In the genomic region with DNA sequence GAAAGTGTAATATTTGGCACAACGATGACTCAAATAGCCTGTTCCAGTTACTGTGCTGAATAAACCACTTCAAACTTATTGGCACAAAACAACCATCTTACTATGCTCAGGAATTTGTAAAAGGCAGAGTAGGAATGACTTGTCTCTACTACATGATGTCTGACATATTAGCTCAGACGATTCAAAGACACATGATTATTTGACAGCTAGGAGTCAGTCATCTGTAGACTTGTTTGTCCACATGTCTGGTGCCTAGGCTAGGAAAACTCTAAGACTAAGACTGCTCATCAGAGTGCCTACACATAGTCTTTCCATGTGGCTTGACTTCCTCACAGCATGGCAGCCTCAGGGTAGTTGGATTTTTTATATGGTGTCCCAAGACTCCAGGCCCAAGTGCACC, we compare ENCODE assay signal across 24 cellular contexts.
DNase-seq lines count a peak whose midpoint lies in the region; ATAC-seq, FAIRE-seq and TF ChIP-seq lines count a peak whose summit lies in the region.
"Had no signal": no experiment of that assay in that cellular context is flagged by ENCODE, and none has a peak within 500 bp of the region (broad histone marks: within the 10 kb centered on the region; RNA-seq: fewer than 3 reads in every experiment).

No MANE protein-coding gene starts in this region.

- FAIRE-seq in A549 (lab: Jason Lieb, UNC) = peak; percentile 98

- H3K36me3 ChIP-seq in brain microvascular endothelial cell (replicated peaks) = no peaks in the 10 kb centered on the region

- TF ChIP-seq CTCF in A549 (IDR thresholded peaks at IDR 0.05) (no peak), brain microvascular endothelial cell (IDR thresholded peaks at IDR 0.05; ENCODE audit: low read depth, low read length, missing control alignments) (no peak), foreskin keratinocyte (conservative IDR thresholded peaks at IDR 0.05) (no peak)

- POLR2A ChIA-PET in A549 (lab: Yijun Ruan, JAX) (no interaction called here), HEK293T (lab: Yijun Ruan, JAX) (no interaction called here)

- no peak overlapping the region for H3K4me3 ChIP-seq in A549
- no peak overlapping the region for H3K4me3 ChIP-seq in brain microvascular endothelial cell (ENCODE audit: low read depth, low read length)

- no peak for TF ChIP-seq RAD21 in A549 (conservative IDR thresholded peaks at IDR 0.05 in 1 of 2, IDR thresholded peaks at IDR 0.05 in 1 of 2)

- ATAC-seq in A549 (no peak), foreskin keratinocyte (peak; percentile 56)

- H3K27me3 ChIP-seq in brain microvascular endothelial cell (replicated peaks) (no peaks in the 10 kb centered on the region), foreskin keratinocyte (no peaks in the 10 kb centered on the region)

- no peaks in the 10 kb centered on the region for H3K9me3 ChIP-seq in A549
- H3K9me3 ChIP-seq: SK-N-SH had no signal

- no peaks in the 10 kb centered on the region for H3K4me1 ChIP-seq in A549
- no peaks in the 10 kb centered on the region for H3K4me1 ChIP-seq in foreskin keratinocyte

- DNase-seq in A549 (ENCODE audit: low read depth in 1 of 2, low spot score in 1 of 2) (no peak), LHCN-M2 (ENCODE audit: low read depth) (peak; percentile 2), brain microvascular endothelial cell (peak; percentile 7), foreskin keratinocyte (peak in 1 of 2 donors; percentile 73), NCI-H748 (lab: John Stamatoyannopoulos, UW; ENCODE audit: unreplicated experiment) (no peak), hippocampal formation (lab: John Stamatoyannopoulos, UW) (no peak), NCI-H69 (lab: John Stamatoyannopoulos, UW) (no peak), HEK293T (ENCODE audit: extremely low spot score) (no peak)
- DNase-seq: 8988T; AML-193; C1 segment of cervical spinal cord; Calu3; CD8-positive, alpha-beta memory T cell; DMS153; GDM1; Kasumi-1; NCI-H1105; NCI-H1694; NCI-H2081; NCI-H2171 treated with DMSO at 0.1 percent for 48 hours; NCI-H524 treated with DMSO at 0.1 percent for 48 hours; OCI-M1; SHP77 treated with DMSO at 0.1 percent for 48 hours; SK-N-SH had no signal

- in situ Hi-C loops in brain microvascular endothelial cell (cut with HindIII; ENCODE audit: low pct_ligation_motif_present, low sequenced_read_pairs) = no loop called here

- no peak for TF ChIP-seq POLR2A in A549 (IDR thresholded peaks at IDR 0.05; ENCODE audit: low read length)

- H3K4me2 ChIP-seq in A549 = no peak overlapping the region
- H3K4me2 ChIP-seq: SK-N-SH had no signal

- H3K27ac ChIP-seq in A549 (no peak overlapping the region), brain microvascular endothelial cell (no peak overlapping the region), foreskin keratinocyte (no peak overlapping the region)

- CTCF ChIA-PET in A549 (lab: Yijun Ruan, JAX) = no interaction called here
- CTCF ChIA-PET in HEK293T (lab: Yijun Ruan, JAX) = no interaction called here

- no peak for TF ChIP-seq EP300 in A549 (IDR thresholded peaks at IDR 0.05)

- whole genome bisulfite sequencing in A549 (ENCODE audit: missing lambda C conversion rate) = 3% methylated on average over 2 of the region's 2 CpGs

TF ChIP-seq in A549, 52 proteins besides CTCF, POLR2A, EP300 and RAD21 (continues in another document):
- TF ChIP-seq FOSL2 (IDR thresholded peaks at IDR 0.05) (no peak), FOSL2 (CRISPR knock-in tag; IDR thresholded peaks at IDR 0.05) (no peak), REST (IDR thresholded peaks at IDR 0.05) (no peak), HMGXB4 (CRISPR knock-in tag; IDR thresholded peaks at IDR 0.05; ENCODE audit: borderline replicate concordance) (no peak), CBX8 (IDR thresholded peaks at IDR 0.05) (no peak), ZC3H11A (IDR thresholded peaks at IDR 0.05) (no peak), POLR2AphosphoS2 (conservative IDR thresholded peaks at IDR 0.05; ENCODE audit: low read length) (no peak), RCOR1 (IDR thresholded peaks at IDR 0.05; ENCODE audit: low read depth, low read length) (no peak), CEBPB (IDR thresholded peaks at IDR 0.05) (no peak)

TF ChIP-seq in HEK293T, 16 proteins besides CTCF, POLR2A, EP300 and RAD21:
- no peak for TF ChIP-seq ARNT (IDR thresholded peaks at IDR 0.05)

Comparison
In these comparisons a context has a peak if more than half of its experiments do, and no peak if none do; other contexts are left out.
1. DNase-seq: peak in LHCN-M2 (single experiment) and brain microvascular endothelial cell (single experiment); none in A549 (0 of 2), NCI-H748 (single experiment), hippocampal formation (0 of 2), NCI-H69 (single experiment) and HEK293T (single experiment).